In genomic region chr10:17464545-17464944, GRCh38 we compare ENCODE assay signal across 26 cellular contexts. TPM values are rescaled to one million over a fixed set of nuclear protein-coding genes. Genes with fewer than 3 reads are reported as not detected.
"Had no signal": no experiment of that assay in that cellular context is flagged by ENCODE, and none has a peak within 500 bp of the region (broad histone marks: within the 10 kb centered on the region; RNA-seq: fewer than 3 reads in every experiment).

No MANE protein-coding gene starts in this region.

- H3K4me1 ChIP-seq: SJSA1 had no signal

- H3K4me3 Mint-ChIP-seq: activated CD8-positive, alpha-beta T cell treated with anti-CD3 and anti-CD28 coated beads, Interleukin-2, amount 10 ng/mL, durations not matched to agents 7 days and 5 days; brain; central memory CD8-positive, alpha-beta T cell; T-helper 1 cell treated with Interleukin-12 subunit alpha and Interleukin-12 subunit beta and Interleukin-4 antibody, amounts not matched to agents 30 μg/mL and 1 μg/mL, for 36 hours; WTC11 had no signal

- H3K27ac ChIP-seq: SJSA1 had no signal

- H3K9me3 ChIP-seq: SJSA1 had no signal

- H3K27me3 ChIP-seq: SJSA1 had no signal

- H3K36me3 ChIP-seq: SJSA1 had no signal

- DNase-seq: activated CD4-positive, alpha-beta T cell treated with anti-CD3 and anti-CD28 coated beads for 48 hours; activated CD4-positive, alpha-beta T cell treated with anti-CD3 and anti-CD28 coated beads, Interleukin-2, amount 50 U/mL, for 4 hours; activated CD4-positive, CD25-positive, alpha-beta regulatory T cell treated with anti-CD3 and anti-CD28 coated beads, Interleukin-2, amount 50 U/mL, for 72 hours; activated CD8-positive, alpha-beta memory T cell treated with anti-CD3 and anti-CD28 coated beads, Interleukin-2, amount 50 U/mL, for 48 hours; activated CD8-positive, alpha-beta T cell treated with anti-CD3 and anti-CD28 coated beads, Interleukin-2, amount 10 ng/mL, durations not matched to agents 7 days and 5 days; activated effector memory CD4-positive, alpha-beta T cell treated with anti-CD3 and anti-CD28 coated beads, Interleukin-2, amount 50 U/mL, for 16 hours; activated naive CD4-positive, alpha-beta T cell treated with Interleukin-2 at 50 U/mL for 16 hours; activated T-cell treated with anti-CD3 and anti-CD28 coated beads, Interleukin-2, amount 50 U/mL, for 1 hour; amygdala; Kasumi-1; NCI-H1105 treated with DMSO at 0.1 percent for 48 hours; NCI-H1436 treated with DMSO at 0.1 percent for 48 hours; NCI-H187; NCI-H2081 treated with DMSO at 0.1 percent for 48 hours; NCI-H446; NCI-H524; PC-3; SHP77 had no signal

- ATAC-seq: activated CD8-positive, alpha-beta T cell treated with anti-CD3 and anti-CD28 coated beads, Interleukin-2, amount 10 ng/mL, durations not matched to agents 7 days and 5 days; activated naive CD4-positive, alpha-beta T cell treated with anti-CD3 and anti-CD28 coated beads, Interleukin-2, amount 50 U/mL, for 72 hours; PC-3; SK-N-SH treated with all-trans-retinoic acid at 6 μM for 48 hours; WTC11 had no signal

- H3K36me3 Mint-ChIP-seq: activated naive CD4-positive, alpha-beta T cell treated with anti-CD3 and anti-CD28 coated beads, Interleukin-2, amount 50 U/mL, for 72 hours; brain had no signal

- H3K9me3 Mint-ChIP-seq: activated naive CD4-positive, alpha-beta T cell treated with anti-CD3 and anti-CD28 coated beads, Interleukin-2, amount 50 U/mL, for 72 hours; brain; central memory CD8-positive, alpha-beta T cell; T-helper 1 cell treated with Interleukin-12 subunit alpha and Interleukin-12 subunit beta and Interleukin-4 antibody, amounts not matched to agents 30 μg/mL and 1 μg/mL, for 36 hours had no signal

- H3K4me3 ChIP-seq: SJSA1 had no signal

- H3K27ac Mint-ChIP-seq: activated CD8-positive, alpha-beta T cell treated with anti-CD3 and anti-CD28 coated beads, Interleukin-2, amount 10 ng/mL, durations not matched to agents 7 days and 5 days; activated naive CD4-positive, alpha-beta T cell treated with anti-CD3 and anti-CD28 coated beads, Interleukin-2, amount 50 U/mL, for 72 hours; brain; T-helper 1 cell treated with Interleukin-12 subunit alpha and Interleukin-12 subunit beta and Interleukin-4 antibody, amounts not matched to agents 30 μg/mL and 1 μg/mL, for 36 hours; WTC11 had no signal

- H3K4me1 Mint-ChIP-seq: brain; central memory CD8-positive, alpha-beta T cell had no signal

RNA-seq across cellular contexts. Expression of gene ST8SIA6, which starts 10.2 kb away (rescaled TPM):
- total RNA-seq: activated CD8-positive, alpha-beta T cell treated with anti-CD3 and anti-CD28 coated beads, Interleukin-2, amount 10 ng/mL, durations not matched to agents 7 days and 5 days; astrocyte; PC-3 had no signal
